In genomic region chr17:61221597-61222471, GRCh38 we compare ENCODE assay signal across 12 cellular contexts.
DNase-seq lines count a peak whose midpoint lies in the region; ATAC-seq, FAIRE-seq and TF ChIP-seq lines count a peak whose summit lies in the region.
"Had no signal": no experiment of that assay in that cellular context is flagged by ENCODE, and none has a peak within 500 bp of the region (broad histone marks: within the 10 kb centered on the region; RNA-seq: fewer than 3 reads in every experiment).

No MANE protein-coding gene starts in this region.

- H3K27ac ChIP-seq in GM12878 (ENCODE audit: control insufficient read depth, insufficient read depth) (no peak overlapping the region), Peyer's patch (peak overlapping the region in 1 of 4 donors; percentile 18)

- peaks cover 4% of the 10 kb centered on the region for H3K27me3 Mint-ChIP-seq in activated CD4-positive, alpha-beta T cell treated with anti-CD3 and anti-CD28 coated beads, Interleukin-2, amount 10 ng/mL, durations not matched to agents 7 days and 5 days
- H3K27me3 Mint-ChIP-seq in stimulated activated naive B cell treated with anti-CD40 and anti-IgM and Interleukin-4, amounts not matched to agents 10 μg/mL and 1 μg/mL and 100 μg/mL, for 72 hours, result no peaks in the 10 kb centered on the region

- no peaks in the 10 kb centered on the region for H3K36me3 ChIP-seq in GM12878 (ENCODE audit: control insufficient read depth in 2 of 2, insufficient read depth in 2 of 2, low read length in 1 of 2)
- H3K36me3 ChIP-seq in Peyer's patch, result no peaks in the 10 kb centered on the region

- BruUV-seq in GM12878 (replicated peaks; lab: Mats Ljungman, UMichigan), result no TSS peak

- no peak for TF ChIP-seq CTCF in GM12878 (IDR thresholded peaks at IDR 0.05 in 2 of 3, conservative IDR thresholded peaks at IDR 0.05 in 1 of 3; ENCODE audit: control insufficient read depth in 2 of 3, extremely low read depth in 1 of 3, insufficient read depth in 1 of 3, low read depth in 3 of 3, low read length in 3 of 3)
- TF ChIP-seq CTCF in Peyer's patch (IDR thresholded peaks at IDR 0.05), result no peak

- peak; percentile 51 for DNase-seq in activated CD4-positive, alpha-beta T cell treated with anti-CD3 and anti-CD28 coated beads, Interleukin-2, amount 10 ng/mL, durations not matched to agents 7 days and 5 days
- DNase-seq in activated CD4-positive, alpha-beta T cell treated with anti-CD3 and anti-CD28 coated beads for 48 hours, result no peak
- peak; percentile 45 for DNase-seq in OCI-M1 (lab: John Stamatoyannopoulos, UW)
- no peak for DNase-seq in GM12878 (ENCODE audit: low read depth, low spot score)
- peak; percentile 18 for DNase-seq in stimulated activated naive B cell treated with anti-CD40 and anti-IgM and Interleukin-4, amounts not matched to agents 10 μg/mL and 1 μg/mL and 100 μg/mL, for 72 hours
- DNase-seq in Peyer's patch, result no peak
- DNase-seq in RPMI8226, result no peak
- DNase-seq in posterior cingulate gyrus, result no peak
- DNase-seq: cortex of kidney, foreskin fibroblast, NCI-H1436 treated with DMSO at 0.1 percent for 48 hours had no signal

- H3K9ac ChIP-seq in GM12878 (ENCODE audit: control insufficient read depth, insufficient read depth, low read length), result no peak overlapping the region

- no peak overlapping the region for H3K4me2 ChIP-seq in GM12878 (ENCODE audit: control insufficient read depth, insufficient read depth)

- FAIRE-seq in GM12878 (lab: Jason Lieb, UNC), result no peak
- FAIRE-seq: G401.6 had no signal

- H2AFZ ChIP-seq in GM12878 (ENCODE audit: control insufficient read depth, low read depth, low read length), result no peak overlapping the region

- TF ChIP-seq POLR2A in GM12878 (IDR thresholded peaks at IDR 0.05; ENCODE audit: low read depth, low read length) (no peak), Peyer's patch (IDR thresholded peaks at IDR 0.05) (no peak)

- peaks cover 66% of the 10 kb centered on the region for H3K4me1 Mint-ChIP-seq in activated CD4-positive, alpha-beta T cell treated with anti-CD3 and anti-CD28 coated beads, Interleukin-2, amount 10 ng/mL, durations not matched to agents 7 days and 5 days
- H3K4me1 Mint-ChIP-seq in stimulated activated naive B cell treated with anti-CD40 and anti-IgM and Interleukin-4, amounts not matched to agents 10 μg/mL and 1 μg/mL and 100 μg/mL, for 72 hours, result peaks cover 20 to 42% of the 10 kb centered on the region in 2 donors

- in situ Hi-C loops in GM12878 (cut with MboI), result no loop called here

- peaks cover 2% of the 10 kb centered on the region for H3K9me3 Mint-ChIP-seq in activated CD4-positive, alpha-beta T cell treated with anti-CD3 and anti-CD28 coated beads, Interleukin-2, amount 10 ng/mL, durations not matched to agents 7 days and 5 days
- no peaks in the 10 kb centered on the region for H3K9me3 Mint-ChIP-seq in stimulated activated naive B cell treated with anti-CD40 and anti-IgM and Interleukin-4, amounts not matched to agents 10 μg/mL and 1 μg/mL and 100 μg/mL, for 72 hours

- TF ChIP-seq EP300 in GM12878 (IDR thresholded peaks at IDR 0.05; ENCODE audit: borderline replicate concordance in 1 of 2, control insufficient read depth in 1 of 2, low read depth in 2 of 2, low read length in 2 of 2), result no peak

- H3K36me3 Mint-ChIP-seq in activated CD4-positive, alpha-beta T cell treated with anti-CD3 and anti-CD28 coated beads, Interleukin-2, amount 10 ng/mL, durations not matched to agents 7 days and 5 days (ENCODE audit: low read depth), result peaks cover 9% of the 10 kb centered on the region
- peaks cover 0 to 1% of the 10 kb centered on the region in 2 donors for H3K36me3 Mint-ChIP-seq in stimulated activated naive B cell treated with anti-CD40 and anti-IgM and Interleukin-4, amounts not matched to agents 10 μg/mL and 1 μg/mL and 100 μg/mL, for 72 hours

- no peaks in the 10 kb centered on the region for H4K20me1 ChIP-seq in GM12878 (ENCODE audit: control insufficient read depth, insufficient read depth)

- intact Hi-C loops in GM12878 (cut with micrococcal nuclease; ENCODE audit: unreplicated experiment), result no loop called here
- intact Hi-C loops in posterior cingulate gyrus (cut with DNase I), result no loop called here

- H3K27ac Mint-ChIP-seq in activated CD4-positive, alpha-beta T cell treated with anti-CD3 and anti-CD28 coated beads, Interleukin-2, amount 10 ng/mL, durations not matched to agents 7 days and 5 days, result peak overlapping the region; percentile 90
- H3K27ac Mint-ChIP-seq in stimulated activated naive B cell treated with anti-CD40 and anti-IgM and Interleukin-4, amounts not matched to agents 10 μg/mL and 1 μg/mL and 100 μg/mL, for 72 hours, result peak overlapping the region; percentile 65

- RAD21 ChIA-PET in GM12878 (lab: Charles Lee; ENCODE audit: unreplicated experiment), result no interaction called here

- SMC1A ChIA-PET in GM12878 (lab: Charles Lee; ENCODE audit: uncharacterized antibody, unreplicated experiment), result interaction anchor here (0.6 to 2.2 kb wide), 2 partner anchors 7 to 19 kb away, joined by 3 to 4 read pairs; no protein-coding TSS in a partner anchor

- H3K4me1 ChIP-seq in GM12878 (ENCODE audit: control insufficient read depth, insufficient read depth, low read length), result no peaks in the 10 kb centered on the region; the same call in 1 of the 2 replicates
- H3K4me1 ChIP-seq in Peyer's patch, result no peaks in the 10 kb centered on the region

- H3K4me3 Mint-ChIP-seq in activated CD4-positive, alpha-beta T cell treated with anti-CD3 and anti-CD28 coated beads, Interleukin-2, amount 10 ng/mL, durations not matched to agents 7 days and 5 days, result peak overlapping the region; percentile 68
- peak overlapping the region; percentile 14 to 61 for H3K4me3 Mint-ChIP-seq in stimulated activated naive B cell treated with anti-CD40 and anti-IgM and Interleukin-4, amounts not matched to agents 10 μg/mL and 1 μg/mL and 100 μg/mL, for 72 hours

- no peak for ATAC-seq in GM12878
- peak; percentile 86 to 88 for ATAC-seq in stimulated activated naive B cell treated with anti-CD40 and anti-IgM and Interleukin-4, amounts not matched to agents 10 μg/mL and 1 μg/mL and 100 μg/mL, for 72 hours (replicated peaks)

- POLR2A ChIA-PET in activated CD4-positive, alpha-beta T cell treated with anti-CD3 and anti-CD28 coated beads, Interleukin-2, amount 10 ng/mL, durations not matched to agents 7 days and 5 days (lab: Charles Lee), result no interaction called here
- POLR2A ChIA-PET in GM12878 (lab: Charles Lee), result no interaction called here

- CTCF ChIA-PET in activated CD4-positive, alpha-beta T cell treated with anti-CD3 and anti-CD28 coated beads, Interleukin-2, amount 10 ng/mL, durations not matched to agents 7 days and 5 days (lab: Charles Lee), result interaction anchor here (0.8 to 1.0 kb wide), 2 partner anchors 21 to 150 kb away, joined by 3 read pairs; no protein-coding TSS in a partner anchor
- CTCF ChIA-PET in GM12878 (lab: Yijun Ruan, JAX), result interaction anchor here (1.1 kb wide), 1 partner anchor 501 kb away, joined by 3 read pairs; no protein-coding TSS in a partner anchor

- H3K4me3 ChIP-seq in GM12878 (no peak overlapping the region), Peyer's patch (no peak overlapping the region)

- H3K9me3 ChIP-seq in GM12878 (replicated peaks; ENCODE audit: control insufficient read depth, insufficient read depth, low read length), result no peaks in the 10 kb centered on the region
- H3K9me3 ChIP-seq in Peyer's patch, result no peaks in the 10 kb centered on the region

- 53% methylated on average over 8 of the region's 8 CpGs for WGBS in GM12878 (ENCODE audit: insufficient coverage, insufficient replicate concordance, low lambda C conversion rate, missing lambda C conversion rate)

- H3K27me3 ChIP-seq in GM12878 (replicated peaks in 1 of 2; ENCODE audit: control insufficient read depth in 2 of 2, insufficient read depth in 2 of 2, low read length in 1 of 2) (no peaks in the 10 kb centered on the region), Peyer's patch (no peaks in the 10 kb centered on the region)

- no peak for TF ChIP-seq RAD21 in GM12878 (IDR thresholded peaks at IDR 0.05; ENCODE audit: insufficient read depth, low read depth, low read length)

- no peaks in the 10 kb centered on the region for H3K79me2 ChIP-seq in GM12878 (ENCODE audit: control insufficient read depth, insufficient read depth, low read length)

TF ChIP-seq in GM12878, 131 proteins besides CTCF, POLR2A, EP300 and RAD21:
- TF ChIP-seq NKRF (conservative IDR thresholded peaks at IDR 0.05), result no peak
- no peak for TF ChIP-seq ASH2L (IDR thresholded peaks at IDR 0.05; ENCODE audit: borderline replicate concordance, low read depth)
- TF ChIP-seq SRF (IDR thresholded peaks at IDR 0.05; ENCODE audit: low read depth in 2 of 2, low read length in 2 of 2), result no peak
- TF ChIP-seq RUNX3 (IDR thresholded peaks at IDR 0.05; ENCODE audit: low read length), result peak; percentile 50

Comparison
In these comparisons a context has a peak if more than half of its experiments do, and no peak if none do; other contexts are left out.
1. DNase-seq: peak in activated CD4-positive, alpha-beta T cell treated with anti-CD3 and anti-CD28 coated beads, Interleukin-2, amount 10 ng/mL, durations not matched to agents 7 days and 5 days (single experiment), OCI-M1 (single experiment) and stimulated activated naive B cell treated with anti-CD40 and anti-IgM and Interleukin-4, amounts not matched to agents 10 μg/mL and 1 μg/mL and 100 μg/mL, for 72 hours (single experiment); none in activated CD4-positive, alpha-beta T cell treated with anti-CD3 and anti-CD28 coated beads for 48 hours (single experiment), GM12878 (single experiment), Peyer's patch (0 of 3), RPMI8226 (single experiment) and posterior cingulate gyrus (0 of 10).